12 cellular contexts compared by ENCODE assay signal in genomic region chr6:89483111-89483720, GRCh38. TPM values are rescaled to one million over a fixed set of nuclear protein-coding genes. Genes with fewer than 3 reads are reported as not detected.
DNase-seq lines count a peak whose midpoint lies in the region; ATAC-seq, FAIRE-seq and TF ChIP-seq lines count a peak whose summit lies in the region.
"Had no signal": no experiment of that assay in that cellular context is flagged by ENCODE, and none has a peak within 500 bp of the region (broad histone marks: within the 10 kb centered on the region; RNA-seq: fewer than 3 reads in every experiment).

No MANE protein-coding gene starts in this region.

- DNase-seq in NCI-H2227 (lab: John Stamatoyannopoulos, UW; ENCODE audit: unreplicated experiment) (peak; percentile 22), NCI-H2227 treated with DMSO at 0.1 percent for 48 hours (lab: John Stamatoyannopoulos, UW) (no peak), caudate nucleus (lab: John Stamatoyannopoulos, UW) (peak in 18 of 61 donors; percentile 1 to 63 (median 17)), HepG2 (ENCODE audit: low spot score) (peak; percentile 30), tibial artery (peak; percentile 28 to 66), T-helper 2 cell (no peak), Kasumi-1 (lab: John Stamatoyannopoulos, UW) (no peak)
- DNase-seq: activated effector memory CD4-positive, alpha-beta T cell treated with Interleukin-2 at 50 U/mL for 16 hours; effector CD8-positive, alpha-beta T cell; stimulated activated CD8-positive, alpha-beta memory T cell treated with anti-CD3 and anti-CD28 coated beads, Interleukin-4, amount 100 ng/mL, for 48 hours had no signal

- TF ChIP-seq POLR2A in HepG2 (IDR thresholded peaks at IDR 0.05; ENCODE audit: insufficient read depth in 1 of 2, low read depth in 2 of 2, low read length in 2 of 2): no peak

- H3K36me3 ChIP-seq in HepG2 (replicated peaks in 1 of 2; ENCODE audit: control insufficient read depth in 1 of 2, insufficient read depth in 2 of 2, low read length in 2 of 2): no peaks in the 10 kb centered on the region
- H3K36me3 ChIP-seq in tibial artery: no peaks in the 10 kb centered on the region

- TF ChIP-seq RAD21 in HepG2 (CRISPR knock-in tag; IDR thresholded peaks at IDR 0.05): no peak

- no peak overlapping the region for H3K9ac ChIP-seq in HepG2 (ENCODE audit: insufficient read depth, low read depth, low read length)

- 15% methylated on average over 7 of the region's 7 CpGs for WGBS in HepG2 (ENCODE audit: low lambda C conversion rate)

- intact Hi-C loops in HepG2 (cut with micrococcal nuclease; ENCODE audit: unreplicated experiment) (no loop called here), tibial artery (cut with DNase I; ENCODE audit: low total_unique reads) (loop anchor here (10.0 kb wide), 1 partner anchor 82 kb away; no protein-coding TSS in a partner anchor)

- H4K20me1 ChIP-seq in HepG2 (ENCODE audit: insufficient read depth, low read length): no peaks in the 10 kb centered on the region

- CTCF ChIA-PET in HepG2 (lab: Yijun Ruan, JAX; ENCODE audit: low intra/inter-chr PET ratio, low total read pairs): no interaction called here

- no peaks in the 10 kb centered on the region for H3K79me2 ChIP-seq in HepG2 (ENCODE audit: insufficient read depth, low read length)

- POLR2A ChIA-PET in HepG2 (lab: Yijun Ruan, JAX): no interaction called here

- H3K9me3 ChIP-seq in HepG2 (ENCODE audit: low read length) (no peaks in the 10 kb centered on the region), tibial artery (no peaks in the 10 kb centered on the region)

- no peak for FAIRE-seq in HepG2 (lab: Jason Lieb, UNC)
- FAIRE-seq: islet of Langerhans had no signal

- no peak overlapping the region for H3K4me2 ChIP-seq in HepG2 (ENCODE audit: low read depth, low read length)

- in situ Hi-C loops in HepG2 (cut with HindIII; ENCODE audit: extremely low pct_ligation_motif_present, low pct_unique_long_range_greater_than_20kb): no loop called here

- no peak for TF ChIP-seq CTCF in HepG2 (CRISPR knock-in tag; IDR thresholded peaks at IDR 0.05)
- no peak for TF ChIP-seq CTCF in tibial artery (IDR thresholded peaks at IDR 0.05)

- ATAC-seq in HepG2 (peak; percentile 82), HG03354 (IDR thresholded peaks at IDR 0.05; ENCODE audit: poor library complexity, severe bottlenecking, unreplicated experiment) (no peak)

- BruUV-seq in HepG2 (replicated peaks; lab: Mats Ljungman, UMichigan): no TSS peak

- TF ChIP-seq EP300 in HepG2 (IDR thresholded peaks at IDR 0.05; ENCODE audit: low read depth in 2 of 2, low read length in 2 of 2): no peak
- TF ChIP-seq EP300 in HepG2 (CRISPR knock-in tag; IDR thresholded peaks at IDR 0.05; ENCODE audit: borderline replicate concordance): no peak

- H3K27ac ChIP-seq in caudate nucleus (ENCODE audit: low read depth, low read length) (peak overlapping the region; percentile 74), HepG2 (ENCODE audit: extremely low read length, insufficient read depth, low read length) (no peak overlapping the region), tibial artery (peak overlapping the region; percentile 70 to 73)

- no peak overlapping the region for H2AFZ ChIP-seq in HepG2 (ENCODE audit: low read length)

- H3K4me3 ChIP-seq in HepG2 (replicated peaks in 1 of 3; ENCODE audit: insufficient read depth in 1 of 3, low read depth in 2 of 3, low read length in 3 of 3) (no peak overlapping the region), tibial artery (no peak overlapping the region)

- peaks cover 9% of the 10 kb centered on the region; the same call in 1 of the 2 replicates for H3K4me1 ChIP-seq in HepG2 (ENCODE audit: insufficient read depth, low read length)
- peaks cover 0 to 77% (median 41%) of the 10 kb centered on the region in 4 donors for H3K4me1 ChIP-seq in tibial artery

- H3K27me3 ChIP-seq in HepG2 (ENCODE audit: control insufficient read depth in 1 of 2, insufficient read depth in 2 of 2, low read length in 2 of 2): no peaks in the 10 kb centered on the region
- H3K27me3 ChIP-seq in tibial artery: no peaks in the 10 kb centered on the region

TF ChIP-seq in HepG2, 621 proteins besides CTCF, POLR2A, EP300 and RAD21:
- TF ChIP-seq EZH2 (conservative IDR thresholded peaks at IDR 0.05; ENCODE audit: low read depth, low read length) (no peak), TFDP2 (CRISPR knock-in tag; IDR thresholded peaks at IDR 0.05) (0 out of 2 replicates have a peak, but pooled peaks have one; percentile 30), THRA (CRISPR knock-in tag; IDR thresholded peaks at IDR 0.05; ENCODE audit: borderline replicate concordance) (peak; percentile 43; the same call in 1 of the 2 replicates), U2AF2 (IDR thresholded peaks at IDR 0.05; ENCODE audit: low read depth, low read length) (no peak)

RNA-seq across cellular contexts. Expression of gene ANKRD6, which starts 50.3 kb away (rescaled TPM):
- 0.13 and 0.18 TPM in 2 replicates for total RNA-seq in HepG2 (2016; rRNA removed; fragmentation: Illumina TruSeq; extraction: Trizol)
- total RNA-seq in HepG2 (2016; cell fraction: cytosol; rRNA removed; fragmentation: Illumina TruSeq; extraction: Trizol; ENCODE audit: low read depth): not detected in 2 replicates
- total RNA-seq in HepG2 (2016; cell fraction: insoluble cytoplasmic fraction; rRNA removed; fragmentation: Illumina TruSeq; extraction: Trizol): 0.24 and 0.32 TPM in 2 replicates
- total RNA-seq in HepG2 (2016; cell fraction: membrane; rRNA removed; fragmentation: Illumina TruSeq; extraction: Trizol): 0.17 and 0.49 TPM in 2 replicates
- total RNA-seq in HepG2 (2016; cell fraction: nucleus; rRNA removed; fragmentation: Illumina TruSeq; extraction: Trizol): 0.41 TPM in 1 of 2 replicates, not detected in the other
- 0.36 and 0.48 TPM in 2 replicates for polyA plus RNA-seq in HepG2 (2011; rRNA removed)
- 0.09 and 0.44 TPM in 2 replicates for polyA plus RNA-seq in HepG2 (2011; cell fraction: cytosol; rRNA removed)
- polyA plus RNA-seq in HepG2 (2011; cell fraction: nucleus; rRNA removed): 0.34 and 0.47 TPM in 2 replicates
- polyA plus RNA-seq in HepG2 (2012): 0.15 and 0.28 TPM in 2 replicates
- polyA plus RNA-seq in HepG2 (2016; cell fraction: cytosol; fragmentation: Illumina TruSeq; extraction: Trizol; ENCODE audit: low read depth): 0.19 and 0.32 TPM in 2 replicates
- polyA plus RNA-seq in HepG2 (2016; cell fraction: insoluble cytoplasmic fraction; fragmentation: Illumina TruSeq; extraction: Trizol; ENCODE audit: low read depth): 0.36 and 0.38 TPM in 2 replicates
- 0.35 and 0.37 TPM in 2 replicates for polyA plus RNA-seq in HepG2 (2016; cell fraction: membrane; fragmentation: Illumina TruSeq; extraction: Trizol; ENCODE audit: low read depth)
- polyA plus RNA-seq in HepG2 (2016; cell fraction: nucleus; fragmentation: Illumina TruSeq; extraction: Trizol; ENCODE audit: insufficient read depth, low read depth): 0.61 and 1.2 TPM in 2 replicates
- polyA minus RNA-seq in HepG2 (2011; rRNA and poly(A)+ RNA removed; ENCODE audit: low replicate concordance): 0.10 TPM in 1 of 2 replicates, not detected in the other
- not detected in 2 replicates for polyA minus RNA-seq in HepG2 (2011; cell fraction: cytosol; rRNA and poly(A)+ RNA removed)
- polyA minus RNA-seq in HepG2 (2011; cell fraction: nucleus; rRNA and poly(A)+ RNA removed): 0.25 and 0.26 TPM in 2 replicates

Comparison
In these comparisons a context has a peak if more than half of its experiments do, and no peak if none do; other contexts are left out.
1. DNase-seq: peak in NCI-H2227 (single experiment), HepG2 (single experiment) and tibial artery (2 of 2); none in NCI-H2227 treated with DMSO at 0.1 percent for 48 hours (single experiment), T-helper 2 cell (0 of 5) and Kasumi-1 (0 of 2).